ENCODE assay signal across 10 cellular contexts in the genomic region with DNA sequence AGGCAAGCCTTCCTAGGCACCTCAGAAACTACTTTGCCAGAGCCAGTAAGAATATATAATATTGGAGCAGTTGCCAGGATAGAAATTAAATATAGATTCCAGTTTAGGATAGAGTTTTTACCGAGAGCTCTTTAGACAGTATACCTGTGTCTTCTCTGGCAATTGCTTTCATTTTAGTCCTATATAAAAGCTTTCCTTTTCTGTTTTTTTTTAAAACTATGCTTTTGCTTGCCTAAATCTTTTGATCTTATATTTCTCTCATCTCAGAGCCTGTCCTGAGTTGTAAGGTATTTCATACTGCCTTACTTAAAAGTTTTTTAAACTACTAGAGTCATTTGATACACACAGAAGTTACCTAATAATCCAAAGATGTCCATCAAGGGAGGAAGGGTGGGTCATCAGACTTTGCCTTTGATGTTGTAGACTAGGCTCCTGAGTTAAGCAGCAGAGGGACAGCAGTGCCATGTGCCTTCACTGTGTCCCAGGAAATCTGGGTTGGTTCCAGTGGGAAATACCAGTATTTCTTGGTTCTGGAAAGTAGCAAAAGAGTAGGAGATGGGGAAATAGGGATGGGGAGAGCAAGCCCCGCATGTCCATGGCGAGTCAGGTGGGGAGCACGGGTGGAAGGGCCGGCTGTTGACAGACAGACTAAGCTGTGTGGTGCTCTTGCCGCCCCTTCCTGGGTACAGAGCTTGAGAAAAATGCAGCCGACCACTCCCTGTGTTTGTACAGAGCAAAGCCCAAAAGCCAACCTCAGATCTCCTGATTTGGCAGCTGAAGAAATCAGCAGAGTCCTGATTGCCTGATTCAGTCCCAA. TPM values are rescaled to one million over a fixed set of nuclear protein-coding genes. Genes with fewer than 3 reads are reported as not detected.
A peak's percentile ranks its signal among the peaks of the same experiment; 100 is the strongest.
DNase-seq lines count a peak whose midpoint lies in the region; TF ChIP-seq lines count a peak whose summit lies in the region.
"Had no signal": no experiment of that assay in that cellular context is flagged by ENCODE, and none has a peak within 500 bp of the region (broad histone marks: within the 10 kb centered on the region; RNA-seq: fewer than 3 reads in every experiment).

No MANE protein-coding gene starts in this region.

- H3K4me3 ChIP-seq in BLaER1, result no peak overlapping the region
- H3K4me3 ChIP-seq in GM23248, result no peak overlapping the region
- H3K4me3 ChIP-seq in ascending aorta, result peak overlapping the region in 1 of 2 donors; percentile 42

- peaks cover 13% of the 10 kb centered on the region for H3K4me1 Mint-ChIP-seq in osteocyte (ENCODE audit: unreplicated experiment)

- in situ Hi-C loops in GM23248 (cut with MboI), result no loop called here

- H4K20me1 ChIP-seq in BLaER1 (peaks cover 13% of the 10 kb centered on the region; the same call in 1 of the 2 replicates), GM23248 (ENCODE audit: insufficient read depth) (no peaks in the 10 kb centered on the region)

- no peak overlapping the region for H2AFZ ChIP-seq in GM23248

- H3K4me3 Mint-ChIP-seq in osteocyte (ENCODE audit: unreplicated experiment), result no peak overlapping the region
- H3K4me3 Mint-ChIP-seq: immature natural killer cell had no signal

- H3K27ac ChIP-seq in BLaER1, result peak overlapping the region; percentile 52
- H3K27ac ChIP-seq in GM23248, result 0 out of 2 replicates have a peak overlapping the region, but pooled peaks have one; percentile 19
- peak overlapping the region; percentile 98 to 99 for H3K27ac ChIP-seq in ascending aorta

- no peaks in the 10 kb centered on the region for H3K79me2 ChIP-seq in GM23248 (ENCODE audit: insufficient read depth)

- H3K27ac Mint-ChIP-seq in osteocyte (ENCODE audit: unreplicated experiment), result peak overlapping the region; percentile 19

- peaks cover 19% of the 10 kb centered on the region for H3K36me3 Mint-ChIP-seq in osteocyte (ENCODE audit: unreplicated experiment)

- no peaks in the 10 kb centered on the region for H3K9me3 ChIP-seq in BLaER1
- H3K9me3 ChIP-seq in GM23248 (ENCODE audit: low read depth), result no peaks in the 10 kb centered on the region
- no peaks in the 10 kb centered on the region for H3K9me3 ChIP-seq in ascending aorta

- H3K4me2 ChIP-seq in BLaER1 (peak overlapping the region; percentile 57), GM23248 (ENCODE audit: unreplicated experiment) (no peak overlapping the region)

- no peaks in the 10 kb centered on the region for H3K27me3 Mint-ChIP-seq in osteocyte (ENCODE audit: unreplicated experiment)

- no peaks in the 10 kb centered on the region for H3K9me3 Mint-ChIP-seq in osteocyte (ENCODE audit: unreplicated experiment)
- H3K9me3 Mint-ChIP-seq: immature natural killer cell had no signal

- WGBS in GM23248 (ENCODE audit: low coverage in 1 of 2, low lambda C conversion rate in 2 of 2, missing lambda C conversion rate in 2 of 2), 2 experiments, result 95 to 100% methylated on average over 7 of the region's 7 CpGs

- H3K9me2 ChIP-seq in GM23248 (ENCODE audit: insufficient read depth), result no peaks in the 10 kb centered on the region

- H3K36me3 ChIP-seq in BLaER1, result peaks cover 82% of the 10 kb centered on the region
- peaks cover 24% of the 10 kb centered on the region for H3K36me3 ChIP-seq in GM23248 (ENCODE audit: low read depth)
- peaks cover 37 to 56% of the 10 kb centered on the region in 2 donors for H3K36me3 ChIP-seq in ascending aorta

- intact Hi-C loops in ascending aorta (cut with DNase I), result loop anchor here (1.0 to 5.0 kb wide), 3 partner anchors 11 to 137 kb away; partner anchors contain the start of genes CBL and NLRX1

- no peak for TF ChIP-seq CTCF in ascending aorta (IDR thresholded peaks at IDR 0.05)
- TF ChIP-seq CTCF in osteocyte (IDR thresholded peaks at IDR 0.05), result no peak

- DNase-seq in GM23248, result no peak
- no peak for DNase-seq in ascending aorta (ENCODE audit: low spot score in 2 of 2)
- DNase-seq in osteocyte (ENCODE audit: extremely low spot score, unreplicated experiment), result no peak
- no peak for DNase-seq in kidney tubule cell (ENCODE audit: low spot score)
- no peak for DNase-seq in SIG-M5 treated with dmso at 0.1 percent for 504 hours (lab: John Stamatoyannopoulos, UW; ENCODE audit: unreplicated experiment)
- no peak for DNase-seq in anterior cingulate cortex (lab: John Stamatoyannopoulos, UW)
- DNase-seq in NCI-H748 treated with DMSO at 0.1 percent for 48 hours (lab: John Stamatoyannopoulos, UW), result no peak
- DNase-seq: immature natural killer cell, NCI-H2107 had no signal

- 0 out of 2 replicates have a peak, but pooled peaks cover 17% of the 10 kb centered on the region for H3F3A ChIP-seq in GM23248 (ENCODE audit: insufficient read depth)

- peaks cover 20% of the 10 kb centered on the region for H3K4me1 ChIP-seq in BLaER1
- peaks cover 8% of the 10 kb centered on the region; the same call in 1 of the 2 replicates for H3K4me1 ChIP-seq in GM23248 (ENCODE audit: insufficient read depth)
- peaks cover 11 to 43% of the 10 kb centered on the region in 2 donors for H3K4me1 ChIP-seq in ascending aorta

- H3K9ac ChIP-seq in BLaER1 (peak overlapping the region; percentile 39; the same call in 1 of the 2 replicates), GM23248 (no peak overlapping the region)

- no peaks in the 10 kb centered on the region for H3K27me3 ChIP-seq in BLaER1
- H3K27me3 ChIP-seq in GM23248 (replicated peaks; ENCODE audit: insufficient read depth), result no peaks in the 10 kb centered on the region
- no peaks in the 10 kb centered on the region for H3K27me3 ChIP-seq in ascending aorta

RNA-seq across cellular contexts. Expression of gene MCAM, which starts 11.2 kb away (rescaled TPM):
- 40.4 and 61.3 TPM in 2 replicates for total RNA-seq in GM23248 (2014; rRNA removed; shearing (Covaris generic))
- 8.6 and 10.5 TPM in 2 replicates for polyA plus RNA-seq in GM23248 (2016; fragmentation: Nextera tagmentation; extraction: Ambion mirVana)
- 2,975 TPM for total RNA-seq in ascending aorta
- total RNA-seq in osteocyte, result 74.8 and 74.9 TPM in 2 replicates
- polyA plus RNA-seq: immature natural killer cell had no signal

RNA-seq across cellular contexts. Expression of gene RNF26, which starts 28.6 kb away (rescaled TPM):
- total RNA-seq in GM23248 (2014; rRNA removed; shearing (Covaris generic)), result 6.4 and 8.0 TPM in 2 replicates
- polyA plus RNA-seq in GM23248 (2016; fragmentation: Nextera tagmentation; extraction: Ambion mirVana), result 49.5 and 53.1 TPM in 2 replicates
- 16.8 TPM for total RNA-seq in ascending aorta
- 28.9 and 30.2 TPM in 2 replicates for total RNA-seq in osteocyte

RNA-seq across cellular contexts. Expression of gene C1QTNF5, which starts 34.9 kb away (rescaled TPM):
- total RNA-seq in GM23248 (2014; rRNA removed; shearing (Covaris generic)), result 23.4 and 27.9 TPM in 2 replicates
- polyA plus RNA-seq in GM23248 (2016; fragmentation: Nextera tagmentation; extraction: Ambion mirVana), result 4.5 and 6.2 TPM in 2 replicates
- total RNA-seq in ascending aorta (95.8 TPM), osteocyte (8.4 and 9.3 TPM in 2 replicates)
- polyA plus RNA-seq: immature natural killer cell had no signal

RNA-seq across cellular contexts. Expression of gene MFRP, which starts 40.7 kb away (rescaled TPM):
- 0.13 TPM in 1 of 2 replicates, not detected in the other for total RNA-seq in GM23248 (2014; rRNA removed; shearing (Covaris generic))
- polyA plus RNA-seq in GM23248 (2016; fragmentation: Nextera tagmentation; extraction: Ambion mirVana), result not detected in 2 replicates
- not detected for total RNA-seq in ascending aorta
- not detected in 2 replicates for total RNA-seq in osteocyte
- polyA plus RNA-seq: immature natural killer cell had no signal

Comparison
In these comparisons a context has a peak if more than half of its experiments do, and no peak if none do; other contexts are left out.
1. H3K27ac ChIP-seq: peak in every context shown above with its lines; median percentile 98 in ascending aorta; 52 in BLaER1; 19 in GM23248.
2. RNA of gene MCAM, which starts 11.2 kb away (total RNA-seq): 2,975 TPM in ascending aorta (single experiment); 74.8 to 74.9 TPM in osteocyte and 40.4 to 61.3 TPM in GM23248; every median in the first group is over 10 times any median in the second.